11 cellular contexts compared by ENCODE assay signal in the genomic region with DNA sequence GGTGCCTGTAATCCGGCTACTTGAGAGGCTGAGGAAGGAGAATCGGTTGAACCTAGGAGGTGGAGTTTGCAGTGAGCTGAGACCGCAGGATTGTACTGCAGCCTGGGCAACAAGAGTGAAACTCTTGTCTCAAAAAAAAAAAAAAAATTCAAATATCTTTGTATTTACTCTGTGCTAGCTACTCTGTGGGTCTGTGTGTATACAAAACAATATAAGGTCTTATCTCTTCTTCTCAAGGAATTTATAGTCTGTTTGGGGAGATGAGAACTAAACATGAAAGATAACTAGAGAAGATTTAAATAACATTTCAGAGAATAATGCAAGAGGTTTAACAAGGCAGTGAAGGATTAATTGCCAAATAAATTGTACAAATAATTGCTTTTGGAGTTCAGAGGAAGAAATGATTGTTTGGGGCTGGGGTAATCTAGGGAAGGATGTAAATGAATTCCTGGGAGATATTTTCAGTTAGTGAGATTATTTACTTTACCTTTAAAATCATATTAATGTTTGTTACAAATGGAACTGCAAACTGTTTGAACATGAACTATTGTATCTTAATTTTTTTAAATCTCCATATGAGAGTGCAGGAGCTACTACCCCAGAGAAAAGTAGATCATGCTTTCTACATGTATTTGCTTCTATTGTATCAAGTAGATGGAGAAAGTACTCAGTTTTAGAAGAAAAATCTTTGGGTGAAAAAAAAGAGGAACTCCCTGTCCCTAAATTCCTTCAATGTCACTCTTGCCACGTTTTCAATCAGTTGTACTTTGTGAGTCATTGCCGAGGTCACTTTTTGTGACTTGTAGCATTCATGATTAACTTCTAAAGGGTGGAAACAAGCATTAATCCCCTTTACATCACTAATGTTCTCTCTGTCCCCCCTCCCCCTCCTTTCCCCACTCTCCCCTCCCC. TPM values are rescaled to one million over a fixed set of nuclear protein-coding genes. Genes with fewer than 3 reads are reported as not detected.
DNase-seq lines count a peak whose midpoint lies in the region; ATAC-seq and TF ChIP-seq lines count a peak whose summit lies in the region.
"Had no signal": no experiment of that assay in that cellular context is flagged by ENCODE, and none has a peak within 500 bp of the region (broad histone marks: within the 10 kb centered on the region; RNA-seq: fewer than 3 reads in every experiment).

No MANE protein-coding gene starts in this region.

- H3K9me3 Mint-ChIP-seq in activated CD4-positive, alpha-beta memory T cell treated with anti-CD3 and anti-CD28 coated beads for 36 hours, result no peaks in the 10 kb centered on the region
- no peaks in the 10 kb centered on the region for H3K9me3 Mint-ChIP-seq in activated CD4-positive, alpha-beta memory T cell treated with anti-CD3 and anti-CD28 coated beads, Interleukin-2, amount 10 ng/mL, durations not matched to agents 7 days and 5 days
- no peaks in the 10 kb centered on the region for H3K9me3 Mint-ChIP-seq in effector memory CD8-positive, alpha-beta T cell

- TF ChIP-seq POLR2A in suprapubic skin (IDR thresholded peaks at IDR 0.05), result no peak

- peaks cover 21% of the 10 kb centered on the region for H3K36me3 ChIP-seq in OCI-LY3 (replicated peaks; ENCODE audit: low read depth, low read length)
- H3K36me3 ChIP-seq in suprapubic skin, result no peaks in the 10 kb centered on the region
- H3K36me3 ChIP-seq: right lobe of liver had no signal

- H3K27ac ChIP-seq in OCI-LY3 (ENCODE audit: low read length), result no peak overlapping the region
- H3K27ac ChIP-seq in suprapubic skin, result peak overlapping the region; percentile 15
- H3K27ac ChIP-seq: dorsolateral prefrontal cortex, right lobe of liver had no signal

- DNase-seq in activated CD4-positive, alpha-beta memory T cell treated with anti-CD3 and anti-CD28 coated beads for 36 hours, result no peak
- no peak for DNase-seq in activated CD4-positive, alpha-beta memory T cell treated with anti-CD3 and anti-CD28 coated beads, Interleukin-2, amount 10 ng/mL, durations not matched to agents 7 days and 5 days
- DNase-seq in effector memory CD8-positive, alpha-beta T cell, result no peak
- DNase-seq in suprapubic skin (ENCODE audit: low spot score in 2 of 2), result no peak
- no peak for DNase-seq in GDM1 (lab: John Stamatoyannopoulos, UW)
- DNase-seq in islet precursor cell, result no peak
- no peak for DNase-seq in NCI-H128 (lab: John Stamatoyannopoulos, UW; ENCODE audit: unreplicated experiment)
- DNase-seq: dorsolateral prefrontal cortex, NCI-H510A treated with DMSO at 0.1 percent for 48 hours, right lobe of liver had no signal

- H3K27me3 ChIP-seq in OCI-LY3 (ENCODE audit: low read depth, low read length), result no peaks in the 10 kb centered on the region
- no peaks in the 10 kb centered on the region for H3K27me3 ChIP-seq in suprapubic skin
- H3K27me3 ChIP-seq: dorsolateral prefrontal cortex, right lobe of liver had no signal

- 66% methylated on average over 5 of the region's 5 CpGs for WGBS in suprapubic skin

- POLR2A ChIA-PET in activated CD4-positive, alpha-beta memory T cell treated with anti-CD3 and anti-CD28 coated beads for 36 hours (lab: Charles Lee), result no interaction called here
- POLR2A ChIA-PET in activated CD4-positive, alpha-beta memory T cell treated with anti-CD3 and anti-CD28 coated beads, Interleukin-2, amount 10 ng/mL, durations not matched to agents 7 days and 5 days (lab: Charles Lee), result interaction anchor here (1.5 kb wide), 1 partner anchor 31 kb away, joined by 4 read pairs; no protein-coding TSS in a partner anchor

- H4K20me1 ChIP-seq in OCI-LY3 (ENCODE audit: insufficient read depth, low read length), result peaks cover 98% of the 10 kb centered on the region

- no peak overlapping the region for H2AFZ ChIP-seq in OCI-LY3 (ENCODE audit: low read depth, low read length)

- no peaks in the 10 kb centered on the region for H3K27me3 Mint-ChIP-seq in activated CD4-positive, alpha-beta memory T cell treated with anti-CD3 and anti-CD28 coated beads for 36 hours
- no peaks in the 10 kb centered on the region for H3K27me3 Mint-ChIP-seq in activated CD4-positive, alpha-beta memory T cell treated with anti-CD3 and anti-CD28 coated beads, Interleukin-2, amount 10 ng/mL, durations not matched to agents 7 days and 5 days
- H3K27me3 Mint-ChIP-seq in effector memory CD8-positive, alpha-beta T cell, result no peaks in the 10 kb centered on the region

- ATAC-seq in effector memory CD8-positive, alpha-beta T cell (replicated peaks), result no peak

- TF ChIP-seq CTCF in OCI-LY3 (IDR thresholded peaks at IDR 0.05; ENCODE audit: low read depth, low read length) (no peak), suprapubic skin (IDR thresholded peaks at IDR 0.05) (no peak)

- H3K4me1 Mint-ChIP-seq in activated CD4-positive, alpha-beta memory T cell treated with anti-CD3 and anti-CD28 coated beads for 36 hours (ENCODE audit: low read depth), result peaks cover 67% of the 10 kb centered on the region
- H3K4me1 Mint-ChIP-seq in activated CD4-positive, alpha-beta memory T cell treated with anti-CD3 and anti-CD28 coated beads, Interleukin-2, amount 10 ng/mL, durations not matched to agents 7 days and 5 days, result peaks cover 59% of the 10 kb centered on the region
- peaks cover 44 to 67% of the 10 kb centered on the region in 2 donors for H3K4me1 Mint-ChIP-seq in effector memory CD8-positive, alpha-beta T cell (ENCODE audit: low read depth in 2 of 2)

- H3K79me2 ChIP-seq in OCI-LY3 (ENCODE audit: low read length), result peaks cover 99% of the 10 kb centered on the region

- intact Hi-C loops in activated CD4-positive, alpha-beta memory T cell treated with anti-CD3 and anti-CD28 coated beads for 36 hours (cut with micrococcal nuclease), result loop anchor here (5.0 kb wide), 1 partner anchor 37 kb away; no protein-coding TSS in a partner anchor

- CTCF ChIA-PET in activated CD4-positive, alpha-beta memory T cell treated with anti-CD3 and anti-CD28 coated beads for 36 hours (lab: Charles Lee), result interaction anchor here (1.2 kb wide), 1 partner anchor 157 kb away, joined by 4 read pairs; no protein-coding TSS in a partner anchor
- CTCF ChIA-PET in activated CD4-positive, alpha-beta memory T cell treated with anti-CD3 and anti-CD28 coated beads, Interleukin-2, amount 10 ng/mL, durations not matched to agents 7 days and 5 days (lab: Charles Lee), result interaction anchor here (1.5 kb wide), 1 partner anchor 157 kb away, joined by 6 read pairs; no protein-coding TSS in a partner anchor

- no peak for TF ChIP-seq EP300 in suprapubic skin (IDR thresholded peaks at IDR 0.05)

- H3K9me3 ChIP-seq in OCI-LY3 (ENCODE audit: insufficient read depth, low read length), result no peaks in the 10 kb centered on the region
- no peaks in the 10 kb centered on the region for H3K9me3 ChIP-seq in suprapubic skin
- H3K9me3 ChIP-seq: right lobe of liver had no signal

- peak overlapping the region; percentile 15 for H3K27ac Mint-ChIP-seq in activated CD4-positive, alpha-beta memory T cell treated with anti-CD3 and anti-CD28 coated beads for 36 hours
- no peak overlapping the region for H3K27ac Mint-ChIP-seq in activated CD4-positive, alpha-beta memory T cell treated with anti-CD3 and anti-CD28 coated beads, Interleukin-2, amount 10 ng/mL, durations not matched to agents 7 days and 5 days
- peak overlapping the region; percentile 20 to 82 for H3K27ac Mint-ChIP-seq in effector memory CD8-positive, alpha-beta T cell

- H3K9ac ChIP-seq in OCI-LY3 (ENCODE audit: low read length), result no peak overlapping the region

- H3K4me2 ChIP-seq in OCI-LY3 (ENCODE audit: low read length), result peak overlapping the region; percentile 8; the same call in 1 of the 2 replicates

- H3K4me1 ChIP-seq in OCI-LY3 (ENCODE audit: low read length), result peaks cover 14% of the 10 kb centered on the region
- peaks cover 25% of the 10 kb centered on the region for H3K4me1 ChIP-seq in suprapubic skin

- no peak overlapping the region for H3K4me3 Mint-ChIP-seq in activated CD4-positive, alpha-beta memory T cell treated with anti-CD3 and anti-CD28 coated beads for 36 hours
- H3K4me3 Mint-ChIP-seq in activated CD4-positive, alpha-beta memory T cell treated with anti-CD3 and anti-CD28 coated beads, Interleukin-2, amount 10 ng/mL, durations not matched to agents 7 days and 5 days, result no peak overlapping the region
- H3K4me3 Mint-ChIP-seq in effector memory CD8-positive, alpha-beta T cell, result no peak overlapping the region

- H3K36me3 Mint-ChIP-seq in activated CD4-positive, alpha-beta memory T cell treated with anti-CD3 and anti-CD28 coated beads for 36 hours, result peaks cover 12% of the 10 kb centered on the region
- H3K36me3 Mint-ChIP-seq in activated CD4-positive, alpha-beta memory T cell treated with anti-CD3 and anti-CD28 coated beads, Interleukin-2, amount 10 ng/mL, durations not matched to agents 7 days and 5 days (ENCODE audit: low read depth), result peaks cover 29% of the 10 kb centered on the region
- peaks cover 6% of the 10 kb centered on the region for H3K36me3 Mint-ChIP-seq in effector memory CD8-positive, alpha-beta T cell (ENCODE audit: insufficient read depth)

- H3K4me3 ChIP-seq in OCI-LY3 (ENCODE audit: low read length) (no peak overlapping the region), suprapubic skin (no peak overlapping the region)
- H3K4me3 ChIP-seq: dorsolateral prefrontal cortex, right lobe of liver had no signal

RNA-seq across cellular contexts. Expression of a gene that starts 39.0 kb away (rescaled TPM):
- total RNA-seq in activated CD4-positive, alpha-beta memory T cell treated with anti-CD3 and anti-CD28 coated beads for 36 hours, result 10 to 100 TPM; 72.0 to 81.8 TPM
- 10 to 100 TPM; 81.0 to 83.1 TPM for total RNA-seq in activated CD4-positive, alpha-beta memory T cell treated with anti-CD3 and anti-CD28 coated beads, Interleukin-2, amount 10 ng/mL, durations not matched to agents 7 days and 5 days
- 10 to 100 TPM; 45.1 to 77.8 (median 56.3) TPM for total RNA-seq in suprapubic skin
